Comparison of ENCODE assay signal across 8 cellular contexts in genomic region chr16:22098538-22099255, GRCh38. TPM values are rescaled to one million over a fixed set of nuclear protein-coding genes. Genes with fewer than 3 reads are reported as not detected.
DNase-seq lines count a peak whose midpoint lies in the region; ATAC-seq and TF ChIP-seq lines count a peak whose summit lies in the region.

No MANE protein-coding gene starts in this region.

- BruUV-seq in HCT116 (replicated peaks; lab: Mats Ljungman, UMichigan): no TSS peak

- no peaks in the 10 kb centered on the region for H3K9me2 ChIP-seq in HCT116 (ENCODE audit: insufficient read depth)

- peak overlapping the region; percentile 89 for H2AFZ ChIP-seq in HCT116 (ENCODE audit: low read depth, low read length, poor library complexity, severe bottlenecking)

- H3K36me3 ChIP-seq in HCT116 (ENCODE audit: control insufficient read depth in 1 of 2, insufficient read depth in 2 of 2, low read length in 2 of 2): no peaks in the 10 kb centered on the region

- DNase-seq in DMS 273 (lab: John Stamatoyannopoulos, UW; ENCODE audit: unreplicated experiment) (peak; percentile 79), HCT116 (ENCODE audit: low read depth, low spot score) (peak; percentile 56), NCI-H82 treated with DMSO at 0.1 percent for 48 hours (lab: John Stamatoyannopoulos, UW; ENCODE audit: unreplicated experiment) (peak; percentile 30), T47D (ENCODE audit: low read depth in 1 of 2, low spot score in 1 of 2) (peak; percentile 49 to 63), left kidney (ENCODE audit: low read depth, low spot score) (peak; percentile 90), occipital lobe (lab: John Stamatoyannopoulos, UW) (no peak), omental fat pad (ENCODE audit: low spot score) (no peak), NK-92 (lab: John Stamatoyannopoulos, UW; ENCODE audit: unreplicated experiment) (no peak)

- no peak for TF ChIP-seq POLR2A in HCT116 (IDR thresholded peaks at IDR 0.05; ENCODE audit: borderline replicate concordance, extremely low read depth, insufficient read depth, insufficient read length)

- CTCF ChIA-PET in HCT116 (lab: Charles Lee): interaction anchor here (0.6 to 3.2 kb wide), 20 partner anchors 9 to 154 kb away, joined by 3 to 32 read pairs (median 5); partner anchors contain the start of genes MOSMO and PDZD9

- no peak overlapping the region for H3K27ac ChIP-seq in HCT116 (ENCODE audit: low read depth, low read length)

- TF ChIP-seq RAD21 in HCT116 (IDR thresholded peaks at IDR 0.05; ENCODE audit: low read depth): peak; percentile 82

- ATAC-seq in HCT116 (peak; percentile 99), omental fat pad (ENCODE audit: low FRiP score) (no peak)

- H3K4me3 ChIP-seq in HCT116 (replicated peaks in 1 of 2; ENCODE audit: low read depth in 1 of 2, low read length in 2 of 2): no peak overlapping the region

- no peaks in the 10 kb centered on the region for H3K27me3 ChIP-seq in HCT116 (ENCODE audit: insufficient read depth, low read length)

- no peaks in the 10 kb centered on the region for H3K79me2 ChIP-seq in HCT116 (ENCODE audit: insufficient read depth, low read length)

- H4K20me1 ChIP-seq in HCT116 (ENCODE audit: insufficient read depth): no peaks in the 10 kb centered on the region

- H3K9ac ChIP-seq in HCT116 (ENCODE audit: low read length): no peak overlapping the region

- peak; percentile 66 to 78 (median 76); a peak in 5 of 6 replicates for TF ChIP-seq CTCF in HCT116 (IDR thresholded peaks at IDR 0.05 in 2 of 3, conservative IDR thresholded peaks at IDR 0.05 in 1 of 3; ENCODE audit: borderline replicate concordance in 1 of 3, insufficient read depth in 1 of 3, low read depth in 2 of 3, low read length in 2 of 3)
- no peak for TF ChIP-seq CTCF in omental fat pad (IDR thresholded peaks at IDR 0.05)

- peak overlapping the region; percentile 63 for H3K4me2 ChIP-seq in HCT116 (ENCODE audit: low read length)

- in situ Hi-C loops in T47D (cut with HindIII; ENCODE audit: low pct_unique_long_range_greater_than_20kb, low sequenced_read_pairs): no loop called here

- no peaks in the 10 kb centered on the region for H3K9me3 ChIP-seq in HCT116 (ENCODE audit: control insufficient read depth in 1 of 2, insufficient read depth in 1 of 2, low read depth in 1 of 2, low read length in 2 of 2)

- intact Hi-C loops in HCT116 (cut with micrococcal nuclease): loop anchor here (5.0 kb wide), 1 partner anchor 146 kb away; the partner anchor contains the start of gene UQCRC2

- POLR2A ChIA-PET in HCT116 (lab: Charles Lee): interaction anchor here (0.9 kb wide), 1 partner anchor 148 kb away, joined by 4 read pairs; no protein-coding TSS in a partner anchor

- RAD21 ChIA-PET in HCT116 (lab: Charles Lee; ENCODE audit: low non-redundant PET in 1 of 2, low total read pairs in 2 of 2, uncharacterized antibody in 2 of 2, unreplicated experiment in 2 of 2): interaction anchor here (0.6 to 1.5 kb wide), 8 partner anchors 21 to 148 kb away, joined by 3 to 7 read pairs (median 4); partner anchors contain the start of gene MOSMO (in 1 of the 2)

- H3K4me1 ChIP-seq in HCT116 (ENCODE audit: control insufficient read depth in 1 of 2, insufficient read depth in 2 of 2, low read length in 2 of 2): peaks cover 0 to 11% of the 10 kb centered on the region in 2 experiments; a peak in 2 of 4 replicates

TF ChIP-seq in HCT116, 20 proteins besides CTCF, POLR2A, EP300 and RAD21:
- TF ChIP-seq MAX (IDR thresholded peaks at IDR 0.05) (no peak), EZH2 (IDR thresholded peaks at IDR 0.05) (no peak), SIN3A (IDR thresholded peaks at IDR 0.05; ENCODE audit: low read depth) (no peak), ZBTB33 (IDR thresholded peaks at IDR 0.05; ENCODE audit: extremely low read depth, insufficient replicate concordance, low read length) (no peak), SRF (IDR thresholded peaks at IDR 0.05; ENCODE audit: low read depth) (no peak)

RNA-seq across cellular contexts. Expression of gene VWA3A, which starts 6.4 kb away (rescaled TPM):
- total RNA-seq in HCT116 (2021; ENCODE audit: unreplicated experiment) (not detected), occipital lobe (0.94 TPM), omental fat pad (under 1 TPM in 1 of 4 donors, not detected in 3; 0.24 TPM)
- polyA plus RNA-seq in HCT116 (2012): 0.05 TPM in 1 of 2 replicates, not detected in the other

Comparison
In these comparisons a context has a peak if more than half of its experiments do, and no peak if none do; other contexts are left out.
1. DNase-seq: peak in DMS 273 (single experiment), HCT116 (single experiment), NCI-H82 treated with DMSO at 0.1 percent for 48 hours (single experiment), T47D (2 of 2) and left kidney (single experiment); none in occipital lobe (single experiment), omental fat pad (single experiment) and NK-92 (single experiment).
2. CTCF ChIP-seq: peak in HCT116 (3 of 3); none in omental fat pad (0 of 3).